In the genomic region with DNA sequence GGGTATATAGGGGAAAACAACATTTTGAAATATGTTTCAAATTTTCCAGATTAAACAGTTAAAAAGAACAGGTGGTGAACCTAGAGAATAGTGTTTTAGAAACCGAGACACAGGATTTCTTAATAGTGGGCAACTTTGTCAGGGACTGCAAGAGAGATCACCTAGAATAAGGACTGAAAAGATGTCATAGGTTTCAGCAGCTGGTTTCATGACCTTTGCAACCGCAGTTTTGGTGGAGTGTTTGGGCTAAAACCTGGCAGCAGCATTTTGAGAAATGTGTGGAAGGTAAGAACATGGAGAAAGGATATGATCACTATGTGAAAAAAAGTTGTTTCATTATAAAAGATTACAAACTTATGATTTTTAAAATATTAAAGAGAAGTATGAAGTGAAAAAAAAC, we compare ENCODE assay signal across 9 cellular contexts. TPM values are rescaled to one million over a fixed set of nuclear protein-coding genes. Genes with fewer than 3 reads are reported as not detected.
DNase-seq lines count a peak whose midpoint lies in the region; ATAC-seq lines count a peak whose summit lies in the region.
"Had no signal": no experiment of that assay in that cellular context is flagged by ENCODE, and none has a peak within 500 bp of the region (broad histone marks: within the 10 kb centered on the region; RNA-seq: fewer than 3 reads in every experiment).

No MANE protein-coding gene starts in this region.

- DNase-seq in activated naive CD4-positive, alpha-beta T cell treated with anti-CD3 and anti-CD28 coated beads for 36 hours, result peak; percentile 58
- no peak for DNase-seq in activated naive CD4-positive, alpha-beta T cell treated with anti-CD3 and anti-CD28 coated beads, Interleukin-2, amount 10 ng/mL, durations not matched to agents 7 days and 5 days
- DNase-seq in HuH-7.5 (ENCODE audit: low spot score), result no peak
- DNase-seq in SHP77 (lab: John Stamatoyannopoulos, UW), result no peak
- no peak for DNase-seq in activated CD8-positive, alpha-beta memory T cell treated with anti-CD3 and anti-CD28 coated beads, Interleukin-2, amount 50 U/mL, for 48 hours
- DNase-seq: NCI-H526 had no signal

- ATAC-seq in HG02642 (IDR thresholded peaks at IDR 0.05; ENCODE audit: poor library complexity, unreplicated experiment), result peak; percentile 63
- ATAC-seq in HG03520 (IDR thresholded peaks at IDR 0.05; ENCODE audit: unreplicated experiment), result peak; percentile 65

- peaks cover 41% of the 10 kb centered on the region for H3K4me1 Mint-ChIP-seq in activated naive CD4-positive, alpha-beta T cell treated with anti-CD3 and anti-CD28 coated beads for 36 hours (ENCODE audit: low read depth)
- peaks cover 32% of the 10 kb centered on the region for H3K4me1 Mint-ChIP-seq in activated naive CD4-positive, alpha-beta T cell treated with anti-CD3 and anti-CD28 coated beads, Interleukin-2, amount 10 ng/mL, durations not matched to agents 7 days and 5 days
- H3K4me1 Mint-ChIP-seq in stimulated activated naive CD8-positive, alpha-beta T cell treated with anti-CD3 and anti-CD28 coated beads, Interleukin-15, Interleukin-2, amounts not matched to agents 100 ng/mL and 50 ng/mL, for 24 hours (ENCODE audit: low read depth), result peaks cover 50% of the 10 kb centered on the region

- peaks cover 39% of the 10 kb centered on the region for H3K36me3 Mint-ChIP-seq in activated naive CD4-positive, alpha-beta T cell treated with anti-CD3 and anti-CD28 coated beads for 36 hours (ENCODE audit: low read depth)
- peaks cover 42% of the 10 kb centered on the region for H3K36me3 Mint-ChIP-seq in activated naive CD4-positive, alpha-beta T cell treated with anti-CD3 and anti-CD28 coated beads, Interleukin-2, amount 10 ng/mL, durations not matched to agents 7 days and 5 days
- H3K36me3 Mint-ChIP-seq in stimulated activated naive CD8-positive, alpha-beta T cell treated with anti-CD3 and anti-CD28 coated beads, Interleukin-15, Interleukin-2, amounts not matched to agents 100 ng/mL and 50 ng/mL, for 24 hours (ENCODE audit: low read depth), result peaks cover 50% of the 10 kb centered on the region

- H3K27me3 Mint-ChIP-seq in activated naive CD4-positive, alpha-beta T cell treated with anti-CD3 and anti-CD28 coated beads for 36 hours (ENCODE audit: low read depth), result no peaks in the 10 kb centered on the region
- no peaks in the 10 kb centered on the region for H3K27me3 Mint-ChIP-seq in activated naive CD4-positive, alpha-beta T cell treated with anti-CD3 and anti-CD28 coated beads, Interleukin-2, amount 10 ng/mL, durations not matched to agents 7 days and 5 days
- no peaks in the 10 kb centered on the region for H3K27me3 Mint-ChIP-seq in stimulated activated naive CD8-positive, alpha-beta T cell treated with anti-CD3 and anti-CD28 coated beads, Interleukin-15, Interleukin-2, amounts not matched to agents 100 ng/mL and 50 ng/mL, for 24 hours

- CTCF ChIA-PET in activated naive CD4-positive, alpha-beta T cell treated with anti-CD3 and anti-CD28 coated beads for 36 hours (lab: Charles Lee), result interaction anchor here (1.4 kb wide), 1 partner anchor 69 kb away, joined by 4 read pairs; no protein-coding TSS in a partner anchor
- CTCF ChIA-PET in activated naive CD4-positive, alpha-beta T cell treated with anti-CD3 and anti-CD28 coated beads, Interleukin-2, amount 10 ng/mL, durations not matched to agents 7 days and 5 days (lab: Charles Lee), result no interaction called here

- peaks cover 11% of the 10 kb centered on the region for H3K9me3 Mint-ChIP-seq in activated naive CD4-positive, alpha-beta T cell treated with anti-CD3 and anti-CD28 coated beads for 36 hours
- H3K9me3 Mint-ChIP-seq in activated naive CD4-positive, alpha-beta T cell treated with anti-CD3 and anti-CD28 coated beads, Interleukin-2, amount 10 ng/mL, durations not matched to agents 7 days and 5 days, result peaks cover 5% of the 10 kb centered on the region
- peaks cover 15% of the 10 kb centered on the region for H3K9me3 Mint-ChIP-seq in stimulated activated naive CD8-positive, alpha-beta T cell treated with anti-CD3 and anti-CD28 coated beads, Interleukin-15, Interleukin-2, amounts not matched to agents 100 ng/mL and 50 ng/mL, for 24 hours

- H3K4me3 Mint-ChIP-seq in activated naive CD4-positive, alpha-beta T cell treated with anti-CD3 and anti-CD28 coated beads for 36 hours, result no peak overlapping the region
- H3K4me3 Mint-ChIP-seq in activated naive CD4-positive, alpha-beta T cell treated with anti-CD3 and anti-CD28 coated beads, Interleukin-2, amount 10 ng/mL, durations not matched to agents 7 days and 5 days, result no peak overlapping the region
- peak overlapping the region; percentile 4 for H3K4me3 Mint-ChIP-seq in stimulated activated naive CD8-positive, alpha-beta T cell treated with anti-CD3 and anti-CD28 coated beads, Interleukin-15, Interleukin-2, amounts not matched to agents 100 ng/mL and 50 ng/mL, for 24 hours

- H3K27ac Mint-ChIP-seq in activated naive CD4-positive, alpha-beta T cell treated with anti-CD3 and anti-CD28 coated beads for 36 hours, result no peak overlapping the region
- no peak overlapping the region for H3K27ac Mint-ChIP-seq in activated naive CD4-positive, alpha-beta T cell treated with anti-CD3 and anti-CD28 coated beads, Interleukin-2, amount 10 ng/mL, durations not matched to agents 7 days and 5 days
- peak overlapping the region; percentile 95 for H3K27ac Mint-ChIP-seq in stimulated activated naive CD8-positive, alpha-beta T cell treated with anti-CD3 and anti-CD28 coated beads, Interleukin-15, Interleukin-2, amounts not matched to agents 100 ng/mL and 50 ng/mL, for 24 hours

- intact Hi-C loops in activated naive CD4-positive, alpha-beta T cell treated with anti-CD3 and anti-CD28 coated beads for 36 hours (cut with micrococcal nuclease), result loop anchor here (1.0 to 5.0 kb wide), 4 partner anchors 100 to 495 kb away; a partner anchor contains a TSS

RNA-seq across cellular contexts. Expression of a gene that starts 34.9 kb away (rescaled TPM):
- 10 to 100 TPM; 20.8 to 23.0 TPM for total RNA-seq in activated naive CD4-positive, alpha-beta T cell treated with anti-CD3 and anti-CD28 coated beads for 36 hours
